1 cellular context compared by ENCODE assay signal in the genomic region with DNA sequence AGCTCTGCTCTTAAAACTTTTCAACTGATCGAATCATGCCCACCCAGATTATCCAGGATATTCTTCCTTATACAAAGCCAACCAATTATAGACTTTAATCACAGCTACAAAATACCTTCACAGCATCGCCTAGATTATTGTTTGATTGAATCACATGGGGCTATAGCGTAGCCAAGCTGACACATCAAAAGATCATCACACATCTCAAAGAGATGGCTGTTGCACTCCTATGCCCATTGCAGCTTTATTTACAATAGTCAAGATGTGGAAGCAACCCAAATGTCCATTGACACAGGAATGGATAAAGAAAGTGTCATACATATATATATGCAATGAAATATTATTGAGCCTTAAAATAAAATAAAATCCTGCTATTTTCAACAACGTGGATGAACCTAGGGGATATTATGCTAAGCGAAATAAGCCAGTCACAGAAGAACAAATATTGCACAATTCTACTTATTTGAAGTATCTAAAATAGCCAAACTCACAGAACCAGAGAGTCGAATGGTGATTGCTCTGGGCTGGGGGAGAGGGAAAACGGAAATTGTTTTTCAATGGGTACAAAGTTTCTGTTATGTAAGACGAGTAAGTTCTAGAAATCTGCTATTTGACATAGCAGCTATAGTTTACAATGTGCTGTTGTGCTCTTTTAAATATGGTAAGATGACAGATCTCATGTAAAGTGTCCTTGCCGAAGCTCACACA.
TF ChIP-seq lines count a peak whose summit lies in the region.

No MANE protein-coding gene starts in this region.

TF ChIP-seq in HepG2, 621 proteins besides CTCF, POLR2A, EP300 and RAD21 (continued from another document):
- TF ChIP-seq, protein P1, sequence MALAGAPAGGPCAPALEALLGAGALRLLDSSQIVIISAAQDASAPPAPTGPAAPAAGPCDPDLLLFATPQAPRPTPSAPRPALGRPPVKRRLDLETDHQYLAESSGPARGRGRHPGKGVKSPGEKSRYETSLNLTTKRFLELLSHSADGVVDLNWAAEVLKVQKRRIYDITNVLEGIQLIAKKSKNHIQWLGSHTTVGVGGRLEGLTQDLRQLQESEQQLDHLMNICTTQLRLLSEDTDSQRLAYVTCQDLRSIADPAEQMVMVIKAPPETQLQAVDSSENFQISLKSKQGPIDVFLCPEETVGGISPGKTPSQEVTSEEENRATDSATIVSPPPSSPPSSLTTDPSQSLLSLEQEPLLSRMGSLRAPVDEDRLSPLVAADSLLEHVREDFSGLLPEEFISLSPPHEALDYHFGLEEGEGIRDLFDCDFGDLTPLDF (CRISPR knock-in tag; IDR thresholded peaks at IDR 0.05), result no peak
